Comparison of ENCODE assay signal across 8 cellular contexts in the genomic region with DNA sequence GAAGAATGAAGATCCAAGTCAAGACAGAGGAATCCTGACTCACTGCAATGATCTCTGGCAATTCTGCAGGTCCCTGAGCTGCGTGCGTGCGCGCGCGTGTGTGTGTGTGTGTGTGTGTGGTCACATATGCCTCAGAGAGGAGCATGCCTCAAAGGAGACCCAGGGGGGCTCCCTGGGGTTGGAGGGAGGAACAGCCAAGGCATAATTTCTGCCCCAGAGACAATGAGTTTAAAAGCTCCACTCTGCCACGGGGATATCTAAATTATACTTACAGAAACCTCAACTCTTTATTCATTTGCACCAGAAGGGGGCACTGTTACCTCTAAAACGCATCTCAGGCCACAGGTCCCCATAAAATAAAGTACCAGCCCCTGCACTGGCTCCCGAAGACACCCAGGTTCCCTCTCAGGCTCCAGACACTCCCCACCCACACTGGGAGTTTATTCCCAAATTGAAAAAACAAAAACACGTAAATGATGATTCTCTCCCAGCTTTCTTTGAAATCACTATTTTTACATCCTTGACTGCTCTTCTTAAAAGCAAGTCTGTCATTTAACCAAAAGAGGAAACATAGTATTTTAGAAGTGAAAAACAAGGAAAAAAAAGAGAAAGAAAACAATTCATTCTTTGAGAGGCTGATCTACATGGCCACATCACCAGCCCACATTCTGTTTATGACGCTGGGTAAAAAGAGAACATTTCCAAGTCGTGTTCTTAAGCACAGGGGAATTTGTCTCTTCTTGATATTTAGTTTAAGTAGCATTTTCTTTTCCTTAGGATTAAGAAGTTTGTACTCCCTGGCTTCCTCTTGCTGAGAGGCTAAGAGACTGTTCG.
DNase-seq lines count a peak whose midpoint lies in the region; ATAC-seq, FAIRE-seq and TF ChIP-seq lines count a peak whose summit lies in the region.

No MANE protein-coding gene starts in this region.

- H3K9me3 ChIP-seq in HEK293 (ENCODE audit: control insufficient read depth, insufficient read depth, low read depth, low read length) (no peaks in the 10 kb centered on the region), esophagus muscularis mucosa (peaks cover 0 to 7% (median 2%) of the 10 kb centered on the region in 4 donors), muscle layer of duodenum (ENCODE audit: control insufficient read depth in 1 of 2, low read length in 2 of 2) (peaks cover 0 to 5% of the 10 kb centered on the region in 2 donors)

- peaks cover under 1% of the 10 kb centered on the region; the same call in 1 of the 2 replicates for H3K4me1 ChIP-seq in HEK293 (ENCODE audit: control insufficient read depth, insufficient read depth, low read length)
- peaks cover 11 to 16% (median 12%) of the 10 kb centered on the region in 4 donors for H3K4me1 ChIP-seq in esophagus muscularis mucosa
- peaks cover 0 to 15% of the 10 kb centered on the region in 2 donors for H3K4me1 ChIP-seq in muscle layer of duodenum (ENCODE audit: control insufficient read depth in 1 of 2, insufficient read depth in 2 of 2, low read length in 2 of 2)

- H3K4me3 ChIP-seq in HEK293 (ENCODE audit: low read depth, low read length) (no peak overlapping the region), esophagus muscularis mucosa (no peak overlapping the region), muscle layer of duodenum (ENCODE audit: low read depth in 1 of 2, low read length in 2 of 2) (no peak overlapping the region)

- H3K27ac ChIP-seq in HEK293 (ENCODE audit: extremely low read depth, low read depth, low read length) (no peak overlapping the region), esophagus muscularis mucosa (replicated peaks in 1 of 4) (no peak overlapping the region), muscle layer of duodenum (ENCODE audit: low read length) (peak overlapping the region; percentile 5)

- H3K36me3 ChIP-seq in HEK293 (ENCODE audit: control insufficient read depth in 2 of 2, insufficient read depth in 1 of 2, low read length in 2 of 2) (no peaks in the 10 kb centered on the region), esophagus muscularis mucosa (peaks cover 0 to 4% (median 0%) of the 10 kb centered on the region in 4 donors), muscle layer of duodenum (ENCODE audit: control insufficient read depth in 1 of 2, insufficient read depth in 2 of 2, low read length in 2 of 2) (peaks cover 0 to 5% of the 10 kb centered on the region in 2 donors)

- no peak for FAIRE-seq in RCC 7860 (lab: Jason Lieb, UNC)

- CTCF ChIA-PET in HEK293 (lab: Yijun Ruan, JAX), result interaction anchor here (0.6 to 3.7 kb wide), 38 partner anchors 8 to 1482 kb away, joined by 3 to 28 read pairs (median 4); no protein-coding TSS in a partner anchor

- TF ChIP-seq EP300 in esophagus muscularis mucosa (IDR thresholded peaks at IDR 0.05), result no peak

- no peak for TF ChIP-seq CTCF in HEK293 (tag by site-specific recombination; IDR thresholded peaks at IDR 0.05)
- peak; percentile 61 to 63 (median 62) for TF ChIP-seq CTCF in esophagus muscularis mucosa (IDR thresholded peaks at IDR 0.05)

- TF ChIP-seq POLR2A in esophagus muscularis mucosa (IDR thresholded peaks at IDR 0.05; ENCODE audit: low read depth), result no peak
- TF ChIP-seq POLR2A in GM18505 (IDR thresholded peaks at IDR 0.05; ENCODE audit: borderline replicate concordance, extremely low read depth, insufficient read depth, insufficient read length), result no peak

- intact Hi-C loops in esophagus muscularis mucosa (cut with DNase I), result loop anchor here (5.0 kb wide), 2 partner anchors 398 to 588 kb away; no protein-coding TSS in a partner anchor

- POLR2A ChIA-PET in HEK293 (lab: Yijun Ruan, JAX), result no interaction called here

- 38% methylated on average over 13 of the region's 13 CpGs for WGBS in esophagus muscularis mucosa

- H3K27me3 ChIP-seq in esophagus muscularis mucosa (no peaks in the 10 kb centered on the region), muscle layer of duodenum (ENCODE audit: low read depth, low read length) (no peaks in the 10 kb centered on the region)

- ATAC-seq in GM18505 (IDR thresholded peaks at IDR 0.05; ENCODE audit: unreplicated experiment) (no peak), HG02884 (IDR thresholded peaks at IDR 0.05; ENCODE audit: unreplicated experiment) (no peak)

- DNase-seq in DMS114 treated with DMSO at 0.1 percent for 48 hours (lab: John Stamatoyannopoulos, UW; ENCODE audit: unreplicated experiment), result peak; percentile 21
- DNase-seq in RCC 7860 (ENCODE audit: low spot score), result peak; percentile 31
- no peak for DNase-seq in esophagus muscularis mucosa (ENCODE audit: extremely low spot score)
- DNase-seq in activated naive CD4-positive, alpha-beta T cell treated with anti-CD3 and anti-CD28 coated beads, Interleukin-2, amount 50 U/mL, for 16 hours, result no peak

TF ChIP-seq in HEK293, 187 proteins besides CTCF, POLR2A, EP300 and RAD21:
- TF ChIP-seq GLIS1 (tag by site-specific recombination; IDR thresholded peaks at IDR 0.05) (peak; percentile 40), ZNF335 (tag by site-specific recombination; conservative IDR thresholded peaks at IDR 0.05) (no peak), SCRT1 (tag by site-specific recombination; IDR thresholded peaks at IDR 0.05; ENCODE audit: borderline replicate concordance) (0 out of 2 replicates have a peak, but pooled peaks have one; percentile 39), ZNF792 (tag by site-specific recombination; IDR thresholded peaks at IDR 0.05) (no peak), ZNF169 (tag by site-specific recombination; IDR thresholded peaks at IDR 0.05) (no peak), ZNF140 (tag by site-specific recombination; IDR thresholded peaks at IDR 0.05) (no peak), KLF9 (tag by site-specific recombination; IDR thresholded peaks at IDR 0.05; ENCODE audit: low read depth) (no peak), SCRT2 (tag by site-specific recombination; IDR thresholded peaks at IDR 0.05) (peak; percentile 75), ZNF660 (tag by site-specific recombination; IDR thresholded peaks at IDR 0.05) (0 out of 2 replicates have a peak, but pooled peaks have one; percentile 32), ZNF211 (tag by site-specific recombination; IDR thresholded peaks at IDR 0.05; ENCODE audit: low read depth) (no peak), ZNF394 (tag by site-specific recombination; IDR thresholded peaks at IDR 0.05; ENCODE audit: borderline replicate concordance) (no peak), ZNF654 (tag by site-specific recombination; IDR thresholded peaks at IDR 0.05; ENCODE audit: low read depth) (peak; percentile 77)
- TF ChIP-seq, protein P1, sequence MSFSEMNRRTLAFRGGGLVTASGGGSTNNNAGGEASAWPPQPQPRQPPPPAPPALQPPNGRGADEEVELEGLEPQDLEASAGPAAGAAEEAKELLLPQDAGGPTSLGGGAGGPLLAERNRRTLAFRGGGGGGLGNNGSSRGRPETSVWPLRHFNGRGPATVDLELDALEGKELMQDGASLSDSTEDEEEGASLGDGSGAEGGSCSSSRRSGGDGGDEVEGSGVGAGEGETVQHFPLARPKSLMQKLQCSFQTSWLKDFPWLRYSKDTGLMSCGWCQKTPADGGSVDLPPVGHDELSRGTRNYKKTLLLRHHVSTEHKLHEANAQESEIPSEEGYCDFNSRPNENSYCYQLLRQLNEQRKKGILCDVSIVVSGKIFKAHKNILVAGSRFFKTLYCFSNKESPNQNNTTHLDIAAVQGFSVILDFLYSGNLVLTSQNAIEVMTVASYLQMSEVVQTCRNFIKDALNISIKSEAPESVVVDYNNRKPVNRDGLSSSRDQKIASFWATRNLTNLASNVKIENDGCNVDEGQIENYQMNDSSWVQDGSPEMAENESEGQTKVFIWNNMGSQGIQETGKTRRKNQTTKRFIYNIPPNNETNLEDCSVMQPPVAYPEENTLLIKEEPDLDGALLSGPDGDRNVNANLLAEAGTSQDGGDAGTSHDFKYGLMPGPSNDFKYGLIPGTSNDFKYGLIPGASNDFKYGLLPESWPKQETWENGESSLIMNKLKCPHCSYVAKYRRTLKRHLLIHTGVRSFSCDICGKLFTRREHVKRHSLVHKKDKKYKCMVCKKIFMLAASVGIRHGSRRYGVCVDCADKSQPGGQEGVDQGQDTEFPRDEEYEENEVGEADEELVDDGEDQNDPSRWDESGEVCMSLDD (tag by site-specific recombination; IDR thresholded peaks at IDR 0.05), result no peak
- TF ChIP-seq, protein P2, sequence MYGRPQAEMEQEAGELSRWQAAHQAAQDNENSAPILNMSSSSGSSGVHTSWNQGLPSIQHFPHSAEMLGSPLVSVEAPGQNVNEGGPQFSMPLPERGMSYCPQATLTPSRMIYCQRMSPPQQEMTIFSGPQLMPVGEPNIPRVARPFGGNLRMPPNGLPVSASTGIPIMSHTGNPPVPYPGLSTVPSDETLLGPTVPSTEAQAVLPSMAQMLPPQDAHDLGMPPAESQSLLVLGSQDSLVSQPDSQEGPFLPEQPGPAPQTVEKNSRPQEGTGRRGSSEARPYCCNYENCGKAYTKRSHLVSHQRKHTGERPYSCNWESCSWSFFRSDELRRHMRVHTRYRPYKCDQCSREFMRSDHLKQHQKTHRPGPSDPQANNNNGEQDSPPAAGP (tag by site-specific recombination; IDR thresholded peaks at IDR 0.05), result no peak

Comparison
In these comparisons a context has a peak if more than half of its experiments do, and no peak if none do; other contexts are left out.
1. DNase-seq: peak in DMS114 treated with DMSO at 0.1 percent for 48 hours (single experiment) and RCC 7860 (single experiment); none in esophagus muscularis mucosa (single experiment) and activated naive CD4-positive, alpha-beta T cell treated with anti-CD3 and anti-CD28 coated beads, Interleukin-2, amount 50 U/mL, for 16 hours (single experiment).